In genomic region chr19:33690461-33691427, GRCh38 we compare ENCODE assay signal across 2 cellular contexts.
TF ChIP-seq lines count a peak whose summit lies in the region.

No MANE protein-coding gene starts in this region.

TF ChIP-seq in IMR-90, 13 proteins besides CTCF, POLR2A, EP300 and RAD21:
- TF ChIP-seq SMC3 (IDR thresholded peaks at IDR 0.05; ENCODE audit: low read depth, low read length): no peak
- TF ChIP-seq USF2 (IDR thresholded peaks at IDR 0.05; ENCODE audit: low read depth, low read length): no peak
- no peak for TF ChIP-seq FOS (IDR thresholded peaks at IDR 0.05; ENCODE audit: low read depth, low read length)
- TF ChIP-seq MAFK (IDR thresholded peaks at IDR 0.05; ENCODE audit: low read depth, low read length): no peak
- TF ChIP-seq CEBPB (IDR thresholded peaks at IDR 0.05; ENCODE audit: low read depth, low read length): no peak
- TF ChIP-seq ELK1 (IDR thresholded peaks at IDR 0.05; ENCODE audit: borderline replicate concordance, low read depth, low read length): no peak
- no peak for TF ChIP-seq MXI1 (IDR thresholded peaks at IDR 0.05; ENCODE audit: borderline replicate concordance, low read depth, low read length)
- no peak for TF ChIP-seq MAZ (IDR thresholded peaks at IDR 0.05; ENCODE audit: borderline replicate concordance, low read depth, low read length)
- no peak for TF ChIP-seq RCOR1 (IDR thresholded peaks at IDR 0.05; ENCODE audit: insufficient replicate concordance, low read length)

TF ChIP-seq in H1, 55 proteins besides CTCF, POLR2A, EP300 and RAD21:
- TF ChIP-seq TAF1 (IDR thresholded peaks at IDR 0.05; ENCODE audit: low read depth, low read length): no peak
